Comparison of ENCODE assay signal across 8 cellular contexts in genomic region chr19:4066176-4066606, GRCh38. TPM values are rescaled to one million over a fixed set of nuclear protein-coding genes. Genes with fewer than 3 reads are reported as not detected.
DNase-seq lines count a peak whose midpoint lies in the region; ATAC-seq, FAIRE-seq and TF ChIP-seq lines count a peak whose summit lies in the region.

No MANE protein-coding gene starts in this region.

- peaks cover 37% of the 10 kb centered on the region for H3K4me1 Mint-ChIP-seq in CD8-positive, alpha-beta T cell (ENCODE audit: low read depth)
- peaks cover 19% of the 10 kb centered on the region for H3K4me1 Mint-ChIP-seq in nephron progenitor cell

- POLR2A ChIA-PET in CD8-positive, alpha-beta T cell (lab: Charles Lee): interaction anchor here (0.5 to 2.5 kb wide), 12 partner anchors 12 to 82 kb away, joined by 3 to 15 read pairs (median 4); partner anchors contain the start of genes EEF2 and PIAS4
- POLR2A ChIA-PET in H1 (lab: Charles Lee; ENCODE audit: partially characterized antibody): interaction anchor here (0.6 to 1.1 kb wide), 5 partner anchors 8 to 83 kb away, joined by 3 to 4 read pairs (median 3); no protein-coding TSS in a partner anchor

- H3K4ac ChIP-seq in H1 (replicated peaks; ENCODE audit: insufficient read length, low read depth, low read length): peak overlapping the region; percentile 38

- peak overlapping the region; percentile 89 for H3K4me3 ChIP-seq in CD8-positive, alpha-beta T cell (ENCODE audit: low read depth, low read length)
- peak overlapping the region; percentile 85 for H3K4me3 ChIP-seq in WERI-Rb-1 (ENCODE audit: low read depth, low read length)
- H3K4me3 ChIP-seq in H1 (ENCODE audit: extremely low read depth in 1 of 4, insufficient read depth in 2 of 4, low read depth in 3 of 4, low read length in 4 of 4): peak overlapping the region; percentile 34 to 93 (median 46)

- peaks cover 6% of the 10 kb centered on the region; the same call in 1 of the 2 replicates for H3K23me2 ChIP-seq in H1 (ENCODE audit: low read depth, low read length)

- H3K27me3 ChIP-seq in CD8-positive, alpha-beta T cell (ENCODE audit: insufficient read depth, low read length): no peaks in the 10 kb centered on the region
- no peaks in the 10 kb centered on the region for H3K27me3 ChIP-seq in WERI-Rb-1 (ENCODE audit: insufficient read depth, low read depth, severe bottlenecking)
- peaks cover 10 to 24% (median 22%) of the 10 kb centered on the region in 4 experiments for H3K27me3 ChIP-seq in H1 (replicated peaks in 1 of 4; ENCODE audit: control insufficient read depth in 3 of 4, extremely low read depth in 1 of 4, insufficient read depth in 3 of 4, low read length in 3 of 4)

- H4K91ac ChIP-seq in H1 (replicated peaks; ENCODE audit: insufficient read length, low read length): no peak overlapping the region

- H3K79me1 ChIP-seq in H1 (ENCODE audit: low read depth, low read length): peaks cover 8% of the 10 kb centered on the region

- H3K36me3 ChIP-seq in CD8-positive, alpha-beta T cell (ENCODE audit: insufficient read depth, low read length): peaks cover 16% of the 10 kb centered on the region
- H3K36me3 ChIP-seq in WERI-Rb-1 (peaks cover 21% of the 10 kb centered on the region), H1 (ENCODE audit: control insufficient read depth in 2 of 4, insufficient read depth in 4 of 4, low read length in 3 of 4) (no peaks in the 10 kb centered on the region)

- H4K20me1 ChIP-seq in H1 (replicated peaks in 1 of 2; ENCODE audit: control insufficient read depth in 1 of 2, insufficient read depth in 2 of 2, low read length in 2 of 2): peaks cover 18 to 22% of the 10 kb centered on the region in 2 experiments

- TF ChIP-seq CTCF in CD8-positive, alpha-beta T cell (IDR thresholded peaks at IDR 0.05): no peak
- TF ChIP-seq CTCF in WERI-Rb-1 (IDR thresholded peaks at IDR 0.05; ENCODE audit: low read depth, low read length) (no peak), H1 (IDR thresholded peaks at IDR 0.05; ENCODE audit: control extremely low read depth in 1 of 3, insufficient read depth in 1 of 3, low read depth in 1 of 3, low read length in 3 of 3) (no peak), nephron progenitor cell (IDR thresholded peaks at IDR 0.05) (no peak)

- H3K56ac ChIP-seq in H1 (replicated peaks; ENCODE audit: insufficient read length, low read depth, low read length): peak overlapping the region; percentile 30

- peak overlapping the region; percentile 83 for H3K27ac ChIP-seq in CD8-positive, alpha-beta T cell (ENCODE audit: low read depth, low read length)
- peak overlapping the region; percentile 96 for H3K27ac ChIP-seq in WERI-Rb-1
- no peak overlapping the region for H3K27ac ChIP-seq in H1 (ENCODE audit: low read depth, low read length)

- no peak for TF ChIP-seq EP300 in H1 (IDR thresholded peaks at IDR 0.05; ENCODE audit: borderline replicate concordance in 1 of 2, low read depth in 2 of 2, low read length in 2 of 2)

- H3K18ac ChIP-seq in H1 (ENCODE audit: extremely low read depth, low read length): no peak overlapping the region; the same call in 1 of the 2 replicates

- peak overlapping the region in 1 of 4 experiments; percentile 71; a peak in 1 of 7 replicates for H3K9ac ChIP-seq in H1 (replicated peaks in 1 of 4; ENCODE audit: extremely low read depth in 1 of 4, low read depth in 3 of 4, low read length in 3 of 4)

- no peak overlapping the region for H4K5ac ChIP-seq in H1 (ENCODE audit: insufficient read length, low read depth, low read length)

- no peak overlapping the region for H2BK120ac ChIP-seq in H1 (replicated peaks; ENCODE audit: low read depth, low read length)

- no peak for TF ChIP-seq RAD21 in H1 (IDR thresholded peaks at IDR 0.05 in 1 of 2, conservative IDR thresholded peaks at IDR 0.05 in 1 of 2; ENCODE audit: low read depth in 2 of 2, low read length in 2 of 2)

- ATAC-seq in CD8-positive, alpha-beta T cell: peak; percentile 5
- ATAC-seq in HG03521 (IDR thresholded peaks at IDR 0.05; ENCODE audit: unreplicated experiment) (no peak), GM21825 (IDR thresholded peaks at IDR 0.05; ENCODE audit: unreplicated experiment) (no peak), HG02852 (IDR thresholded peaks at IDR 0.05; ENCODE audit: unreplicated experiment) (no peak)

- H3K9me3 ChIP-seq in CD8-positive, alpha-beta T cell (ENCODE audit: low read length): no peaks in the 10 kb centered on the region
- no peaks in the 10 kb centered on the region for H3K9me3 ChIP-seq in WERI-Rb-1 (ENCODE audit: severe bottlenecking)
- no peaks in the 10 kb centered on the region for H3K9me3 ChIP-seq in H1 (ENCODE audit: insufficient read depth in 2 of 2, low read depth in 1 of 2, low read length in 1 of 2)

- no peak overlapping the region for H3K23ac ChIP-seq in H1 (ENCODE audit: insufficient read length)

- WGBS in H1 (ENCODE audit: extremely low coverage in 1 of 2, insufficient coverage in 1 of 2, insufficient read length in 1 of 2, insufficient replicate concordance in 2 of 2, low coverage in 1 of 2, low lambda C conversion rate in 2 of 2, missing lambda C conversion rate in 1 of 2), 2 experiments: 0% methylated on average over 8 of the region's 31 CpGs; no CpG with 5 or more reads in 1 of the 2 experiments

- peaks cover 14 to 38% of the 10 kb centered on the region in 2 experiments; a peak in 3 of 4 replicates for H3K79me2 ChIP-seq in H1 (ENCODE audit: control insufficient read depth in 1 of 2, insufficient read depth in 2 of 2, low read length in 2 of 2)

- H2AFZ ChIP-seq in H1 (ENCODE audit: low read length): no peak overlapping the region

- no peaks in the 10 kb centered on the region for H3K9me3 Mint-ChIP-seq in CD8-positive, alpha-beta T cell
- H3K9me3 Mint-ChIP-seq in nephron progenitor cell: no peaks in the 10 kb centered on the region

- no peak for TF ChIP-seq POLR2A in H1 (IDR thresholded peaks at IDR 0.05; ENCODE audit: control extremely low read depth in 1 of 2, low read depth in 2 of 2, low read length in 2 of 2)

- H2AK5ac ChIP-seq in H1 (ENCODE audit: low read depth, low read length): no peak overlapping the region

- no peaks in the 10 kb centered on the region for H3K27me3 Mint-ChIP-seq in CD8-positive, alpha-beta T cell (ENCODE audit: low read depth)
- peaks cover 33% of the 10 kb centered on the region for H3K27me3 Mint-ChIP-seq in nephron progenitor cell (ENCODE audit: low read depth, poor library complexity)

- peak overlapping the region; percentile 73 for H3K4me3 Mint-ChIP-seq in CD8-positive, alpha-beta T cell
- peak overlapping the region; percentile 70 for H3K4me3 Mint-ChIP-seq in nephron progenitor cell

- no peak overlapping the region for H2BK20ac ChIP-seq in H1 (ENCODE audit: low read length)

- no peak overlapping the region for H3K14ac ChIP-seq in H1 (ENCODE audit: insufficient read length)

- no peak for FAIRE-seq in H1 (lab: Jason Lieb, UNC)

- peaks cover 52% of the 10 kb centered on the region for H3K4me1 ChIP-seq in CD8-positive, alpha-beta T cell (ENCODE audit: insufficient read depth, low read length)
- H3K4me1 ChIP-seq in H1 (replicated peaks in 1 of 4; ENCODE audit: control insufficient read depth in 3 of 4, insufficient read depth in 4 of 4, low read length in 3 of 4): peaks cover 0 to 26% (median 15%) of the 10 kb centered on the region in 4 experiments; a peak in 6 of 7 replicates

- no peak overlapping the region for H2BK12ac ChIP-seq in H1 (ENCODE audit: low read depth, low read length)

- H4K8ac ChIP-seq in H1 (ENCODE audit: extremely low read depth, insufficient read depth, low read length): no peak overlapping the region

- no peak overlapping the region for H2BK15ac ChIP-seq in H1 (ENCODE audit: low read length)

- H2BK5ac ChIP-seq in H1 (ENCODE audit: low read depth, low read length): no peak overlapping the region

- CTCF ChIA-PET in CD8-positive, alpha-beta T cell (lab: Charles Lee): interaction anchor here (0.7 to 1.5 kb wide), 3 partner anchors 74 to 80 kb away, joined by 3 to 7 read pairs (median 4); no protein-coding TSS in a partner anchor
- CTCF ChIA-PET in H1 (lab: Charles Lee; ENCODE audit: partially characterized antibody): interaction anchor here (0.6 to 1.0 kb wide), 2 partner anchors 9 to 186 kb away, joined by 3 read pairs; partner anchors contain the start of gene ATCAY

- peaks cover 5% of the 10 kb centered on the region for H3K36me3 Mint-ChIP-seq in CD8-positive, alpha-beta T cell
- no peaks in the 10 kb centered on the region for H3K36me3 Mint-ChIP-seq in nephron progenitor cell (ENCODE audit: low read depth)

- peak overlapping the region; percentile 66 to 72 for H3K4me2 ChIP-seq in H1 (ENCODE audit: insufficient read depth in 1 of 2, low read depth in 2 of 2, low read length in 2 of 2)

- no peak overlapping the region for H3K27ac Mint-ChIP-seq in CD8-positive, alpha-beta T cell
- no peak overlapping the region for H3K27ac Mint-ChIP-seq in nephron progenitor cell

- DNase-seq in CD8-positive, alpha-beta T cell: peak; percentile 45 to 83 (median 65)
- DNase-seq in WERI-Rb-1: no peak
- peak in 1 of 2 experiments; percentile 77 for DNase-seq in H1 (ENCODE audit: low read depth in 1 of 2, low spot score in 2 of 2)
- peak; percentile 51 for DNase-seq in nephron progenitor cell
- no peak for DNase-seq in COR-L47 (lab: John Stamatoyannopoulos, UW)

- intact Hi-C loops in CD8-positive, alpha-beta T cell (cut with DNase I, micrococcal nuclease): loop anchor here (1.0 to 10.0 kb wide), 13 partner anchors 23 to 656 kb away; partner anchors contain the start of genes ANKRD24 (in 2 of the 2), PIAS4 (in 2 of the 2), SIRT6 (in 2 of the 2) and DOHH (in 1 of the 2)

RNA-seq across cellular contexts. Expression of gene ZBTB7A, which starts 0.5 kb away (rescaled TPM):
- 10 to 100 TPM; 58.2 to 64.5 TPM for total RNA-seq in CD8-positive, alpha-beta T cell
- 16.6 and 17.8 TPM in 2 replicates for total RNA-seq in H1 (2021; fragmentation: NEBNext Ultra II Directional; extraction: Animal tissue kit (Norgen Biotek cat#: 25700))
- polyA plus RNA-seq in H1 (2011; rRNA removed): 5.6 and 9.1 TPM in 2 replicates
- polyA plus RNA-seq in H1 (2011; cell fraction: cytosol; rRNA removed): 5.6 TPM
- 19.7 TPM for polyA plus RNA-seq in H1 (2011; cell fraction: nucleus; rRNA removed)
- polyA plus RNA-seq in H1 (2012, experiment 1 of 2): 5.4 to 9.5 TPM (median 8.5 TPM) in 4 replicates
- polyA plus RNA-seq in H1 (2012, experiment 2 of 2): 4.5 TPM
- polyA plus RNA-seq in H1 (2013, experiment 1 of 2): 17.9 TPM
- polyA plus RNA-seq in H1 (2013, experiment 2 of 2): 15.8 TPM
- 3.1 and 3.5 TPM in 2 replicates for polyA minus RNA-seq in H1 (2011; rRNA and poly(A)+ RNA removed)
- polyA minus RNA-seq in H1 (2011; cell fraction: cytosol; rRNA and poly(A)+ RNA removed): 9.5 TPM
- polyA minus RNA-seq in H1 (2011; cell fraction: nucleus; rRNA and poly(A)+ RNA removed): 14.4 TPM

RNA-seq across cellular contexts. Expression of gene MAP2K2, which starts 57.7 kb away (rescaled TPM):
- 10 to 100 TPM; 73.9 to 76.8 TPM for total RNA-seq in CD8-positive, alpha-beta T cell
- total RNA-seq in H1 (2021; fragmentation: NEBNext Ultra II Directional; extraction: Animal tissue kit (Norgen Biotek cat#: 25700)): 161 and 162 TPM in 2 replicates
- polyA plus RNA-seq in H1 (2011; rRNA removed): 111 and 194 TPM in 2 replicates
- 126 TPM for polyA plus RNA-seq in H1 (2011; cell fraction: cytosol; rRNA removed)
- 193 TPM for polyA plus RNA-seq in H1 (2011; cell fraction: nucleus; rRNA removed)
- 112 to 185 TPM (median 178 TPM) in 4 replicates for polyA plus RNA-seq in H1 (2012, experiment 1 of 2)
- polyA plus RNA-seq in H1 (2012, experiment 2 of 2): 196 TPM
- polyA plus RNA-seq in H1 (2013, experiment 1 of 2): 112 TPM
- 109 TPM for polyA plus RNA-seq in H1 (2013, experiment 2 of 2)
- 37.2 and 48.1 TPM in 2 replicates for polyA minus RNA-seq in H1 (2011; rRNA and poly(A)+ RNA removed)
- 84.9 TPM for polyA minus RNA-seq in H1 (2011; cell fraction: cytosol; rRNA and poly(A)+ RNA removed)
- 58.1 TPM for polyA minus RNA-seq in H1 (2011; cell fraction: nucleus; rRNA and poly(A)+ RNA removed)

RNA-seq across cellular contexts. Expression of gene PIAS4, which starts 58.7 kb away (rescaled TPM):
- total RNA-seq in CD8-positive, alpha-beta T cell: 10 to 100 TPM; 11.6 to 14.9 TPM
- total RNA-seq in H1 (2021; fragmentation: NEBNext Ultra II Directional; extraction: Animal tissue kit (Norgen Biotek cat#: 25700)): 41.4 and 51.4 TPM in 2 replicates
- polyA plus RNA-seq in H1 (2011; rRNA removed): 30.2 and 50.9 TPM in 2 replicates
- polyA plus RNA-seq in H1 (2011; cell fraction: cytosol; rRNA removed): 20.8 TPM
- 63.1 TPM for polyA plus RNA-seq in H1 (2011; cell fraction: nucleus; rRNA removed)
- 38.4 to 43.8 TPM (median 41.8 TPM) in 4 replicates for polyA plus RNA-seq in H1 (2012, experiment 1 of 2)
- 41.0 TPM for polyA plus RNA-seq in H1 (2012, experiment 2 of 2)
- 50.9 TPM for polyA plus RNA-seq in H1 (2013, experiment 1 of 2)
- polyA plus RNA-seq in H1 (2013, experiment 2 of 2): 51.6 TPM
- 15.1 and 22.0 TPM in 2 replicates for polyA minus RNA-seq in H1 (2011; rRNA and poly(A)+ RNA removed)
- polyA minus RNA-seq in H1 (2011; cell fraction: cytosol; rRNA and poly(A)+ RNA removed): 18.9 TPM
- 25.7 TPM for polyA minus RNA-seq in H1 (2011; cell fraction: nucleus; rRNA and poly(A)+ RNA removed)

Comparison
In these comparisons a context has a peak if more than half of its experiments do, and no peak if none do; other contexts are left out.
1. DNase-seq: peak in CD8-positive, alpha-beta T cell (7 of 7) and nephron progenitor cell (single experiment); none in WERI-Rb-1 (single experiment) and COR-L47 (single experiment).
2. Peak in every context shown above with its lines, with median percentiles within 50 percentile points of each other: H3K4me3 ChIP-seq.